ENCODE assay signal across 30 cellular contexts in genomic region chr12:29306682-29307081, GRCh38.
"Had no signal": no experiment of that assay in that cellular context is flagged by ENCODE, and none has a peak within 500 bp of the region (broad histone marks: within the 10 kb centered on the region; RNA-seq: fewer than 3 reads in every experiment).

No MANE protein-coding gene starts in this region.

- DNase-seq: activated effector memory CD4-positive, alpha-beta T cell treated with anti-CD3 and anti-CD28 coated beads, Interleukin-2, amount 50 U/mL, for 16 hours; activated effector memory CD4-positive, alpha-beta T cell treated with Interleukin-2 at 50 U/mL for 16 hours; activated gamma-delta T cell; activated gamma-delta T cell treated with Interleukin-2 at 50 U/mL for 16 hours; activated naive CD4-positive, alpha-beta T cell; activated naive CD4-positive, alpha-beta T cell treated with anti-CD3 and anti-CD28 coated beads for 36 hours; activated naive CD4-positive, alpha-beta T cell treated with anti-CD3 and anti-CD28 coated beads, Interleukin-2, amount 10 ng/mL, durations not matched to agents 7 days and 5 days; activated naive CD4-positive, alpha-beta T cell treated with anti-CD3 and anti-CD28 coated beads, Interleukin-2, amount 50 U/mL, for 16 hours; activated naive CD4-positive, alpha-beta T cell treated with Interleukin-2 at 50 U/mL for 16 hours; activated naive CD8-positive, alpha-beta T cell treated with anti-CD3 and anti-CD28 coated beads for 36 hours; activated naive CD8-positive, alpha-beta T cell treated with anti-CD3 and anti-CD28 coated beads, Interleukin-2, amount 10 ng/mL, durations not matched to agents 7 days and 5 days; activated naive CD8-positive, alpha-beta T cell treated with anti-CD3 and anti-CD28 coated beads, Interleukin-2, amount 50 U/mL, for 24 hours; activated T-cell treated with anti-CD3 and anti-CD28 coated beads, Interleukin-2, amount 50 U/mL, for 1 hour; activated T-cell treated with anti-CD3 and anti-CD28 coated beads, Interleukin-2, amount 50 U/mL, for 24 hours; activated T-cell treated with anti-CD3 and anti-CD28 coated beads, Interleukin-2, amount 50 U/mL, for 4 hours; activated T-cell treated with anti-CD3 and anti-CD28 coated beads, Interleukin-2, amount 50 U/mL, for 48 hours; activated T-cell treated with anti-CD3 and anti-CD28 coated beads, Interleukin-2, amount 50 U/mL, for 72 hours; adrenal gland; amniotic stem cell; amygdala; anterior cingulate cortex; aorta; body of pancreas; central memory CD4-positive, alpha-beta T cell; cerebellar nuclear complex had no signal

- H3K4me3 ChIP-seq: adrenal gland, ascending aorta, body of pancreas, breast epithelium, cardiac muscle cell had no signal

- ATAC-seq: activated naive CD4-positive, alpha-beta T cell treated with anti-CD3 and anti-CD28 coated beads, Interleukin-2, amount 50 U/mL, for 72 hours; activated naive CD8-positive, alpha-beta T cell treated with anti-CD3 and anti-CD28 coated beads, Interleukin-2, amount 50 U/mL, for 24 hours; activated T-cell treated with anti-CD3 and anti-CD28 coated beads, Interleukin-2, amount 50 U/mL, for 4 hours; activated T-cell treated with anti-CD3 and anti-CD28 coated beads, Interleukin-2, amount 50 U/mL, for 72 hours; activated T-helper 17 cell treated with anti-CD3 and anti-CD28 coated beads, Interleukin-2, amount 50 U/mL, for 72 hours; body of pancreas had no signal

- H3K36me3 ChIP-seq: adrenal gland, ascending aorta, breast epithelium, cardiac muscle cell had no signal

- H3K9me3 ChIP-seq: adrenal gland, ascending aorta, body of pancreas, breast epithelium had no signal

- H3K27ac ChIP-seq: adrenal gland, ascending aorta, body of pancreas, breast epithelium, cardiac muscle cell had no signal

- H3K27me3 ChIP-seq: adrenal gland, ascending aorta, body of pancreas, breast epithelium, cardiac muscle cell had no signal
